ENCODE assay signal across 8 cellular contexts in genomic region chrX:106611682-106612402, GRCh38. TPM values are rescaled to one million over a fixed set of nuclear protein-coding genes. Genes with fewer than 3 reads are reported as not detected.
A peak's percentile ranks its signal among the peaks of the same experiment; 100 is the strongest.
DNase-seq lines count a peak whose midpoint lies in the region; ATAC-seq, FAIRE-seq and TF ChIP-seq lines count a peak whose summit lies in the region.

Gene RADX, plus strand, starts transcription at chrX:106611978. Its CDS starts 103 bp downstream, at chrX:106612081.

- CTCF ChIA-PET in AG04449 (lab: Yijun Ruan, JAX): interaction anchor here (2.0 kb wide), 2 partner anchors 8 to 140 kb away, joined by 4 to 5 read pairs; no protein-coding TSS in a partner anchor
- CTCF ChIA-PET in endothelial cell of umbilical vein (lab: Charles Lee): interaction anchor here (1.1 kb wide), 1 partner anchor 8 kb away, joined by 7 read pairs; no protein-coding TSS in a partner anchor

- dilution Hi-C loops in endothelial cell of umbilical vein (cut with MboI; ENCODE audit: extremely low pct_ligation_motif_present, low sequenced_read_pairs): no loop called here

- no peaks in the 10 kb centered on the region for H3K79me2 ChIP-seq in endothelial cell of umbilical vein (ENCODE audit: control insufficient read depth, insufficient read depth, low read length)

- no peak for TF ChIP-seq POLR2A in endothelial cell of umbilical vein (IDR thresholded peaks at IDR 0.05; ENCODE audit: low read depth, low read length)

- peak; percentile 75 for FAIRE-seq in endothelial cell of umbilical vein (lab: Jason Lieb, UNC)

- H3K4me3 ChIP-seq in AG04449 (ENCODE audit: low read depth, low read length) (peak within 1 kb of the TSS; percentile 61), endothelial cell of umbilical vein (replicated peaks in 1 of 3; ENCODE audit: insufficient read depth in 1 of 3, low read depth in 1 of 3, low read length in 3 of 3) (peak within 1 kb of the TSS; percentile 25 to 41 (median 30))

- ATAC-seq in GM18873 (IDR thresholded peaks at IDR 0.05; ENCODE audit: low FRiP score, unreplicated experiment) (peak; percentile 96), HG03097 (IDR thresholded peaks at IDR 0.05; ENCODE audit: low FRiP score, unreplicated experiment) (peak; percentile 94)

- DNase-seq in AG04449 (ENCODE audit: low read depth, low spot score) (no peak), NCI-H526 treated with DMSO at 0.1 percent for 48 hours (lab: John Stamatoyannopoulos, UW) (peak; percentile 83), endothelial cell of umbilical vein (ENCODE audit: low read depth, low spot score) (peak; percentile 43), midbrain (lab: John Stamatoyannopoulos, UW) (peak; percentile 72)
- DNase-seq in activated CD8-positive, alpha-beta memory T cell treated with anti-CD3 and anti-CD28 coated beads, Interleukin-2, amount 50 U/mL, for 1 hour (ENCODE audit: extremely low read depth): peak; percentile 67
- DNase-seq in stimulated activated CD8-positive, alpha-beta memory T cell treated with anti-CD3 and anti-CD28 coated beads, Interleukin-15, amount 100 ng/mL, for 4 hours (ENCODE audit: low read depth in 2 of 2): peak; percentile 67 to 76

- H4K20me1 ChIP-seq in endothelial cell of umbilical vein (replicated peaks; ENCODE audit: control insufficient read depth, extremely low read depth, insufficient read depth, low read length): no peaks in the 10 kb centered on the region

- H2AFZ ChIP-seq in endothelial cell of umbilical vein (ENCODE audit: low read depth, low read length): peak within 1 kb of the TSS; percentile 89

- H3K9me1 ChIP-seq in endothelial cell of umbilical vein (replicated peaks; ENCODE audit: control insufficient read depth, extremely low read depth, insufficient read depth, low read length): no peaks in the 10 kb centered on the region

- H3K4me1 ChIP-seq in endothelial cell of umbilical vein (ENCODE audit: control insufficient read depth, extremely low read depth, insufficient read depth, low read length): peaks cover 3% of the 10 kb centered on the region

- intact Hi-C loops in endothelial cell of umbilical vein (cut with micrococcal nuclease): loop anchor here (10.0 kb wide), 1 partner anchor 127 kb away; no protein-coding TSS in a partner anchor

- no peak within 1 kb of the TSS for H3K27ac ChIP-seq in endothelial cell of umbilical vein (ENCODE audit: insufficient read depth, low read depth, low read length)

- peak within 1 kb of the TSS; percentile 61 for H3K4me2 ChIP-seq in endothelial cell of umbilical vein (ENCODE audit: insufficient read depth, low read length)

- TF ChIP-seq CTCF in AG04449 (IDR thresholded peaks at IDR 0.05; ENCODE audit: insufficient read depth, low read length, missing control alignments) (no peak), endothelial cell of umbilical vein (IDR thresholded peaks at IDR 0.05; ENCODE audit: extremely low read depth in 1 of 2, insufficient read depth in 1 of 2, low read depth in 1 of 2, low read length in 2 of 2) (no peak)

- no TSS peak for BruUV-seq in endothelial cell of umbilical vein (replicated peaks; lab: Mats Ljungman, UMichigan)

- H3K9me3 ChIP-seq in endothelial cell of umbilical vein (replicated peaks; ENCODE audit: control insufficient read depth, insufficient read depth, low read length): no peaks in the 10 kb centered on the region

- no peaks in the 10 kb centered on the region for H3K36me3 ChIP-seq in endothelial cell of umbilical vein (ENCODE audit: control insufficient read depth in 2 of 2, extremely low read depth in 1 of 2, insufficient read depth in 2 of 2, low read length in 2 of 2)

- H3K27me3 ChIP-seq in endothelial cell of umbilical vein (ENCODE audit: control insufficient read depth in 2 of 2, insufficient read depth in 2 of 2, low read length in 2 of 2): peaks cover 2 to 10% of the 10 kb centered on the region in 2 experiments

- POLR2A ChIA-PET in AG04449 (lab: Yijun Ruan, JAX): no interaction called here
- POLR2A ChIA-PET in endothelial cell of umbilical vein (lab: Charles Lee): no interaction called here

- no peak within 1 kb of the TSS for H3K9ac ChIP-seq in endothelial cell of umbilical vein (replicated peaks; ENCODE audit: extremely low read depth, insufficient read depth, low read length)

TF ChIP-seq in endothelial cell of umbilical vein, 7 proteins besides CTCF, POLR2A, EP300 and RAD21:
- TF ChIP-seq GATA2 (IDR thresholded peaks at IDR 0.05; ENCODE audit: insufficient read depth, insufficient read length, low read depth, low read length): no peak
- no peak for TF ChIP-seq MAX (IDR thresholded peaks at IDR 0.05; ENCODE audit: insufficient read depth, insufficient read length)
- TF ChIP-seq JUN (IDR thresholded peaks at IDR 0.05; ENCODE audit: borderline replicate concordance, insufficient read depth, insufficient read length, low read depth): no peak
- TF ChIP-seq MYC (IDR thresholded peaks at IDR 0.05; ENCODE audit: low read depth, low read length): no peak
- TF ChIP-seq EZH2 (IDR thresholded peaks at IDR 0.05; ENCODE audit: borderline replicate concordance, low read depth, low read length, severe bottlenecking): no peak
- TF ChIP-seq POLR2AphosphoS5 (IDR thresholded peaks at IDR 0.05; ENCODE audit: insufficient read depth, low read depth, low read length): no peak
- TF ChIP-seq FOS (IDR thresholded peaks at IDR 0.05; ENCODE audit: borderline replicate concordance, insufficient read depth, low read length): no peak

RNA-seq across cellular contexts. Expression of gene RADX, which starts in this region (rescaled TPM):
- total RNA-seq in endothelial cell of umbilical vein: 0.09 TPM in 1 of 2 replicates, not detected in the other
- 0.12 TPM in 1 of 2 replicates, not detected in the other for polyA plus RNA-seq in endothelial cell of umbilical vein
- 0.03 TPM in 2 replicates for polyA plus RNA-seq in endothelial cell of umbilical vein (2011; cell fraction: cytosol; rRNA removed)
- polyA plus RNA-seq in endothelial cell of umbilical vein (2011; cell fraction: nucleus; rRNA removed): 0.15 and 0.54 TPM in 2 replicates
- polyA plus RNA-seq in endothelial cell of umbilical vein (2012): 0.08 TPM in 1 of 2 replicates, not detected in the other
- polyA minus RNA-seq in endothelial cell of umbilical vein: 0.11 TPM in 1 of 2 replicates, not detected in the other
- not detected for polyA minus RNA-seq in endothelial cell of umbilical vein (2011; cell fraction: cytosol; rRNA and poly(A)+ RNA removed)
- polyA minus RNA-seq in endothelial cell of umbilical vein (2011; cell fraction: nucleus; rRNA and poly(A)+ RNA removed): not detected in 2 replicates

Comparison
In these comparisons a context has a peak if more than half of its experiments do, and no peak if none do; other contexts are left out.
1. Peak in DNase-seq, H3K4me3 ChIP-seq and H3K4me2 ChIP-seq in endothelial cell of umbilical vein; RNA of the gene not detected or under 1 TPM.